ENCODE assay signal across 15 cellular contexts in genomic region chr9:107999890-108000289, GRCh38.
A peak's percentile ranks its signal among the peaks of the same experiment; 100 is the strongest.
DNase-seq lines count a peak whose midpoint lies in the region; ATAC-seq and TF ChIP-seq lines count a peak whose summit lies in the region.
"Had no signal": no experiment of that assay in that cellular context is flagged by ENCODE, and none has a peak within 500 bp of the region (broad histone marks: within the 10 kb centered on the region; RNA-seq: fewer than 3 reads in every experiment).

No MANE protein-coding gene starts in this region.

- ATAC-seq in PC-3 (no peak), esophagus mucosa (peak; percentile 70), mucosa of descending colon (peak; percentile 72)

- H3K4me1 Mint-ChIP-seq in Calu3 (ENCODE audit: low read depth, unreplicated experiment), result no peaks in the 10 kb centered on the region
- H3K4me1 Mint-ChIP-seq: B cell had no signal

- TF ChIP-seq CTCF in Calu3 (IDR thresholded peaks at IDR 0.05; ENCODE audit: unreplicated experiment) (no peak), PC-3 (conservative IDR thresholded peaks at IDR 0.05; ENCODE audit: low read depth, low read length) (0 out of 2 replicates have a peak, but pooled peaks have one; percentile 21), mucosa of descending colon (IDR thresholded peaks at IDR 0.05) (no peak), sigmoid colon (IDR thresholded peaks at IDR 0.05) (no peak)

- intact Hi-C loops in Calu3 (cut with micrococcal nuclease; ENCODE audit: unreplicated experiment) (no loop called here), PC-3 (cut with micrococcal nuclease) (no loop called here), mucosa of descending colon (cut with DNase I, micrococcal nuclease) (no loop called here), sigmoid colon (cut with DNase I) (no loop called here)

- WGBS in sigmoid colon, 2 donors, result 65 to 85% methylated on average over 2 of the region's 2 CpGs

- no TSS peak for BruUV-seq in Calu3 (replicated peaks; lab: Mats Ljungman, UMichigan)
- no TSS peak for BruUV-seq in PC-3 (replicated peaks; lab: Mats Ljungman, UMichigan)

- H3K27ac ChIP-seq in PC-3 (ENCODE audit: low read length), result no peak overlapping the region
- H3K27ac ChIP-seq in sigmoid colon, result no peak overlapping the region
- H3K27ac ChIP-seq in effector memory CD4-positive, alpha-beta T cell (ENCODE audit: insufficient read depth, low read length, poor library complexity, severe bottlenecking), result no peak overlapping the region

- no peak overlapping the region for H3K4me3 Mint-ChIP-seq in Calu3 (ENCODE audit: low read depth, unreplicated experiment)
- H3K4me3 Mint-ChIP-seq: B cell; CD4-positive, alpha-beta T cell had no signal

- no peak overlapping the region for H3K27ac Mint-ChIP-seq in Calu3 (ENCODE audit: unreplicated experiment)
- H3K27ac Mint-ChIP-seq: B cell; CD4-positive, alpha-beta T cell had no signal

- H3K4me3 ChIP-seq in PC-3 (ENCODE audit: low read length), result no peak overlapping the region
- H3K4me3 ChIP-seq in mucosa of descending colon, result no peak overlapping the region
- H3K4me3 ChIP-seq in sigmoid colon, result no peak overlapping the region
- no peak overlapping the region for H3K4me3 ChIP-seq in effector memory CD4-positive, alpha-beta T cell (ENCODE audit: insufficient read depth, low read depth, low read length, poor library complexity, severe bottlenecking)

- no peaks in the 10 kb centered on the region for H3K9me2 ChIP-seq in PC-3 (replicated peaks; ENCODE audit: low read length)

- H3F3A ChIP-seq in PC-3 (ENCODE audit: low read length, unreplicated experiment), result no peaks in the 10 kb centered on the region

- TF ChIP-seq POLR2A in sigmoid colon (IDR thresholded peaks at IDR 0.05), result no peak

- no peak overlapping the region for H3K4me2 ChIP-seq in PC-3 (ENCODE audit: low read length)

- no peaks in the 10 kb centered on the region for H4K20me1 ChIP-seq in PC-3 (ENCODE audit: low read length)

- H3K36me3 ChIP-seq in PC-3 (ENCODE audit: low read depth, low read length) (no peaks in the 10 kb centered on the region), mucosa of descending colon (ENCODE audit: low read depth) (no peaks in the 10 kb centered on the region), sigmoid colon (no peaks in the 10 kb centered on the region)
- no peaks in the 10 kb centered on the region for H3K36me3 ChIP-seq in effector memory CD4-positive, alpha-beta T cell (ENCODE audit: control insufficient read depth, insufficient read depth, low read length)

- no peak overlapping the region for H3K9ac ChIP-seq in PC-3 (ENCODE audit: low read length)

- no peaks in the 10 kb centered on the region for H3K79me2 ChIP-seq in PC-3 (ENCODE audit: low read length)

- POLR2A ChIA-PET in PC-3 (lab: Charles Lee; ENCODE audit: unreplicated experiment), result no interaction called here

- H3K9me3 ChIP-seq in PC-3 (ENCODE audit: low read length) (no peaks in the 10 kb centered on the region), mucosa of descending colon (no peaks in the 10 kb centered on the region), sigmoid colon (no peaks in the 10 kb centered on the region)
- peaks cover 3% of the 10 kb centered on the region for H3K9me3 ChIP-seq in effector memory CD4-positive, alpha-beta T cell (ENCODE audit: control insufficient read depth, low read length)

- DNase-seq in Calu3 (peak; percentile 3), PC-3 (peak; percentile 40), mucosa of descending colon (peak in 2 of 3 donors; percentile 13 to 25), pons (ENCODE audit: low spot score) (no peak), SK-N-DZ (ENCODE audit: low spot score) (no peak), sigmoid colon (no peak)
- DNase-seq in effector memory CD4-positive, alpha-beta T cell, result no peak
- DNase-seq: CD4-positive, alpha-beta T cell; KBM-7; NCI-H1436 treated with DMSO at 0.1 percent for 48 hours; NCI-H2029 treated with DMSO at 0.1 percent for 48 hours; NCI-H510A treated with DMSO at 0.1 percent for 48 hours; SHP77 had no signal

- no peak for TF ChIP-seq EP300 in sigmoid colon (IDR thresholded peaks at IDR 0.05)

- H3K27me3 ChIP-seq in PC-3 (ENCODE audit: low read length) (no peaks in the 10 kb centered on the region), sigmoid colon (no peaks in the 10 kb centered on the region)
- H3K27me3 ChIP-seq in effector memory CD4-positive, alpha-beta T cell (replicated peaks; ENCODE audit: control insufficient read depth, insufficient read depth, low read length, poor library complexity, severe bottlenecking), result no peaks in the 10 kb centered on the region

- no peaks in the 10 kb centered on the region for H3K9me3 Mint-ChIP-seq in Calu3 (ENCODE audit: low read depth, unreplicated experiment)

- H3K4me1 ChIP-seq in PC-3 (ENCODE audit: insufficient read depth, low read length), result no peaks in the 10 kb centered on the region
- H3K4me1 ChIP-seq in mucosa of descending colon (ENCODE audit: low read depth), result peaks cover 7% of the 10 kb centered on the region
- peaks cover 0 to 21% (median 9%) of the 10 kb centered on the region in 4 donors for H3K4me1 ChIP-seq in sigmoid colon
- H3K4me1 ChIP-seq in effector memory CD4-positive, alpha-beta T cell (ENCODE audit: control insufficient read depth, insufficient read depth, low read length, poor library complexity, severe bottlenecking), result no peaks in the 10 kb centered on the region

- CTCF ChIA-PET in Calu3 (lab: Charles Lee) (no interaction called here), PC-3 (lab: Charles Lee) (no interaction called here)

- H3K27me3 Mint-ChIP-seq in Calu3 (ENCODE audit: unreplicated experiment), result no peaks in the 10 kb centered on the region
- H3K27me3 Mint-ChIP-seq: CD4-positive, alpha-beta T cell had no signal

- no peak overlapping the region for H2AFZ ChIP-seq in PC-3 (ENCODE audit: low read length)

- H3K36me3 Mint-ChIP-seq in Calu3 (ENCODE audit: insufficient read depth, unreplicated experiment), result no peaks in the 10 kb centered on the region

Comparison
In these comparisons a context has a peak if more than half of its experiments do, and no peak if none do; other contexts are left out.
1. DNase-seq: peak in Calu3 (single experiment), PC-3 (single experiment) and mucosa of descending colon (2 of 3); none in pons (single experiment), SK-N-DZ (single experiment), sigmoid colon (single experiment) and effector memory CD4-positive, alpha-beta T cell (0 of 3).